In genomic region chr1:77459881-77460280, GRCh38 we compare ENCODE assay signal across 12 cellular contexts.
A peak's percentile ranks its signal among the peaks of the same experiment; 100 is the strongest.
DNase-seq lines count a peak whose midpoint lies in the region; ATAC-seq and TF ChIP-seq lines count a peak whose summit lies in the region.
"Had no signal": no experiment of that assay in that cellular context is flagged by ENCODE, and none has a peak within 500 bp of the region (broad histone marks: within the 10 kb centered on the region; RNA-seq: fewer than 3 reads in every experiment).

No MANE protein-coding gene starts in this region.

- TF ChIP-seq POLR2A in esophagus muscularis mucosa (IDR thresholded peaks at IDR 0.05; ENCODE audit: low read depth) = no peak

- no peaks in the 10 kb centered on the region for H3K36me3 ChIP-seq in esophagus muscularis mucosa

- H3K4me1 ChIP-seq in esophagus muscularis mucosa = no peaks in the 10 kb centered on the region

- intact Hi-C loops in esophagus muscularis mucosa (cut with DNase I) = no loop called here

- no peak for TF ChIP-seq CTCF in fibroblast of villous mesenchyme (IDR thresholded peaks at IDR 0.05; ENCODE audit: insufficient read depth, low read depth, low read length)
- no peak for TF ChIP-seq CTCF in esophagus muscularis mucosa (IDR thresholded peaks at IDR 0.05)

- DNase-seq in HCEC 1CT (peak; percentile 48), amniotic epithelial cell (ENCODE audit: low read depth) (peak; percentile 47), fibroblast of villous mesenchyme (ENCODE audit: low read depth) (peak; percentile 15), esophagus muscularis mucosa (ENCODE audit: extremely low spot score) (no peak), hippocampal formation (lab: John Stamatoyannopoulos, UW) (no peak)
- DNase-seq: H7, NCI-H1092 treated with DMSO at 0.1 percent for 48 hours, NCI-H1694, NCI-H69, SK-N-SH had no signal

- no peak overlapping the region for H3K27ac ChIP-seq in esophagus muscularis mucosa (replicated peaks in 1 of 4)

- no peak for TF ChIP-seq EP300 in esophagus muscularis mucosa (IDR thresholded peaks at IDR 0.05)

- H3K4me3 ChIP-seq in fibroblast of villous mesenchyme (ENCODE audit: low read depth, low read length) (no peak overlapping the region), esophagus muscularis mucosa (no peak overlapping the region)

- H3K27me3 ChIP-seq in esophagus muscularis mucosa = no peaks in the 10 kb centered on the region

- no peak for ATAC-seq in HG02981 (IDR thresholded peaks at IDR 0.05; ENCODE audit: unreplicated experiment)
- ATAC-seq in HG02973 (IDR thresholded peaks at IDR 0.05; ENCODE audit: unreplicated experiment) = no peak

- no peaks in the 10 kb centered on the region for H3K9me3 ChIP-seq in esophagus muscularis mucosa
- H3K9me3 ChIP-seq: SK-N-SH had no signal

Comparison
In these comparisons a context has a peak if more than half of its experiments do, and no peak if none do; other contexts are left out.
1. DNase-seq: peak in HCEC 1CT (single experiment), amniotic epithelial cell (single experiment) and fibroblast of villous mesenchyme (single experiment); none in esophagus muscularis mucosa (single experiment) and hippocampal formation (0 of 2).